ENCODE assay signal across 8 cellular contexts in genomic region chr10:45001382-45002148, GRCh38. TPM values are rescaled to one million over a fixed set of nuclear protein-coding genes. Genes with fewer than 3 reads are reported as not detected.
DNase-seq lines count a peak whose midpoint lies in the region; ATAC-seq, FAIRE-seq and TF ChIP-seq lines count a peak whose summit lies in the region.

No MANE protein-coding gene starts in this region.

- H3K4me1 ChIP-seq in small intestine (ENCODE audit: control insufficient read depth in 2 of 2, insufficient read depth in 1 of 2, low read depth in 1 of 2, low read length in 1 of 2): peaks cover 0 to 11% of the 10 kb centered on the region in 2 donors

- POLR2A ChIA-PET in GM10248 (lab: Yijun Ruan, JAX): interaction anchor here (1.2 kb wide), 1 partner anchor 23 kb away, joined by 4 read pairs; the partner anchor contains the start of gene DEPP1
- POLR2A ChIA-PET in MCF 10A (lab: Yijun Ruan, JAX): interaction anchor here (0.5 kb wide), 1 partner anchor 1353 kb away, joined by 3 read pairs; no protein-coding TSS in a partner anchor

- no peaks in the 10 kb centered on the region for H3K9me3 ChIP-seq in small intestine (ENCODE audit: control insufficient read depth, low read depth)

- peak; percentile 73 for DNase-seq in GM10248 (ENCODE audit: extremely low spot score)
- peak; percentile 54 for DNase-seq in SW480 (ENCODE audit: low spot score)
- peak; percentile 95 for DNase-seq in MCF 10A (ENCODE audit: unreplicated experiment)
- DNase-seq in immature natural killer cell: peak; percentile 54 to 62 (median 56)
- peak; percentile 64 for DNase-seq in small intestine
- DNase-seq in NCI-H1930 (lab: John Stamatoyannopoulos, UW): no peak

- peaks cover 0 to 2% of the 10 kb centered on the region in 2 donors for H3K36me3 ChIP-seq in small intestine (ENCODE audit: control insufficient read depth in 2 of 2, insufficient read depth in 2 of 2, low read length in 2 of 2)

- peak overlapping the region; percentile 66 to 72 for H3K4me3 ChIP-seq in small intestine (ENCODE audit: low read depth in 1 of 2, low read length in 2 of 2)

- FAIRE-seq in small intestine (lab: Jason Lieb, UNC): no peak

- TF ChIP-seq CTCF in GM10248 (IDR thresholded peaks at IDR 0.05; ENCODE audit: control extremely low read depth, extremely low read depth, low read depth, missing control alignments): no peak
- TF ChIP-seq CTCF in MCF 10A (IDR thresholded peaks at IDR 0.05; ENCODE audit: unreplicated experiment): peak; percentile 14

- H3K27me3 ChIP-seq in small intestine (ENCODE audit: control insufficient read depth in 2 of 2, insufficient read depth in 2 of 2, low read length in 2 of 2): no peaks in the 10 kb centered on the region

- CTCF ChIA-PET in GM10248 (lab: Yijun Ruan, JAX): interaction anchor here (1.4 to 2.6 kb wide), 4 partner anchors 21 to 69 kb away, joined by 3 to 8 read pairs (median 5); no protein-coding TSS in a partner anchor
- CTCF ChIA-PET in MCF 10A (lab: Yijun Ruan, JAX): interaction anchor here (0.6 to 1.7 kb wide), 12 partner anchors 10 to 1347 kb away, joined by 3 to 6 read pairs (median 3); partner anchors contain the start of gene DEPP1

- WGBS in small intestine, 3 donors: 2 to 9% (median 6%) methylated on average over 13 of the region's 13 CpGs

- peak overlapping the region; percentile 84 to 96 (median 92) for H3K4me3 Mint-ChIP-seq in IgD-negative memory B cell
- H3K4me3 Mint-ChIP-seq in MCF 10A (ENCODE audit: unreplicated experiment): peak overlapping the region; percentile 76
- peak overlapping the region; percentile 93 to 95 (median 93) for H3K4me3 Mint-ChIP-seq in immature natural killer cell

- peak overlapping the region; percentile 91 to 92 for H3K27ac ChIP-seq in small intestine (ENCODE audit: low read depth in 1 of 2, low read length in 1 of 2)

- peaks cover 7% of the 10 kb centered on the region for H3K36me3 Mint-ChIP-seq in IgD-negative memory B cell
- peaks cover 20% of the 10 kb centered on the region for H3K36me3 Mint-ChIP-seq in MCF 10A (ENCODE audit: insufficient read depth, unreplicated experiment)
- H3K36me3 Mint-ChIP-seq in immature natural killer cell: peaks cover 18 to 30% (median 19%) of the 10 kb centered on the region in 3 donors

- H3K4me1 Mint-ChIP-seq in IgD-negative memory B cell: peaks cover 15 to 24% (median 20%) of the 10 kb centered on the region in 3 donors
- peaks cover 26% of the 10 kb centered on the region for H3K4me1 Mint-ChIP-seq in MCF 10A (ENCODE audit: insufficient read depth, unreplicated experiment)
- H3K4me1 Mint-ChIP-seq in immature natural killer cell: peaks cover 64 to 69% of the 10 kb centered on the region in 2 donors

- H3K27ac Mint-ChIP-seq in IgD-negative memory B cell: peak overlapping the region; percentile 68 to 89 (median 87)
- peak overlapping the region; percentile 16 for H3K27ac Mint-ChIP-seq in MCF 10A (ENCODE audit: low read depth, unreplicated experiment)
- H3K27ac Mint-ChIP-seq in immature natural killer cell: peak overlapping the region; percentile 91 to 97 (median 94)

- H3K9me3 Mint-ChIP-seq in IgD-negative memory B cell: peaks cover 5 to 11% (median 9%) of the 10 kb centered on the region in 3 donors
- no peaks in the 10 kb centered on the region for H3K9me3 Mint-ChIP-seq in MCF 10A (ENCODE audit: unreplicated experiment)
- peaks cover 0 to 8% (median 0%) of the 10 kb centered on the region in 6 donors for H3K9me3 Mint-ChIP-seq in immature natural killer cell

- H3K27me3 Mint-ChIP-seq in IgD-negative memory B cell (no peaks in the 10 kb centered on the region), MCF 10A (ENCODE audit: insufficient read depth, unreplicated experiment) (no peaks in the 10 kb centered on the region), immature natural killer cell (ENCODE audit: low read depth in 3 of 3) (peaks cover 2 to 6% (median 4%) of the 10 kb centered on the region in 3 donors)

- intact Hi-C loops in MCF 10A (cut with micrococcal nuclease): loop anchor here (2.0 to 10.0 kb wide), 3 partner anchors 21 to 1023 kb away; no protein-coding TSS in a partner anchor

- BruUV-seq in MCF 10A (replicated peaks; lab: Mats Ljungman, UMichigan): no TSS peak

- peak; percentile 78 for ATAC-seq in GM21786 (IDR thresholded peaks at IDR 0.05; ENCODE audit: unreplicated experiment)

RNA-seq across cellular contexts. Expression of gene ZNF22, which starts 0.8 kb away (rescaled TPM):
- 42.9 TPM for polyA plus RNA-seq in IgD-negative memory B cell
- 7.2 and 8.5 TPM in 2 replicates for total RNA-seq in MCF 10A (2022)
- 10 to 100 TPM; 53.4 to 73.5 (median 58.8) TPM for polyA plus RNA-seq in immature natural killer cell
- 10 to 100 TPM in 2 of 3 donors, 1 to 10 TPM in 1; 8.1 to 14.5 (median 12.2) TPM for polyA plus RNA-seq in small intestine

RNA-seq across cellular contexts. Expression of gene DEPP1, which starts 23.0 kb away (rescaled TPM):
- polyA plus RNA-seq in IgD-negative memory B cell: not detected
- 0.76 and 0.84 TPM in 2 replicates for total RNA-seq in MCF 10A (2022)
- polyA plus RNA-seq in immature natural killer cell: not detected
- polyA plus RNA-seq in small intestine: 10 to 100 TPM in 1 of 3 donors, 1 to 10 TPM in 2; 4.0 to 39.4 (median 6.8) TPM

RNA-seq across cellular contexts. Expression of gene RASSF4, which starts 42.0 kb away (rescaled TPM):
- polyA plus RNA-seq in IgD-negative memory B cell: 0.69 TPM
- 0.22 TPM in 1 of 2 replicates, not detected in the other for total RNA-seq in MCF 10A (2022)
- 10 to 100 TPM; 36.7 to 45.6 (median 38.0) TPM for polyA plus RNA-seq in immature natural killer cell
- 100 to 1,000 TPM in 1 of 3 donors, 10 to 100 TPM in 2; 16.9 to 136 (median 86.7) TPM for polyA plus RNA-seq in small intestine

Comparison
In these comparisons a context has a peak if more than half of its experiments do, and no peak if none do; other contexts are left out.
1. DNase-seq: peak in GM10248 (single experiment), SW480 (single experiment), MCF 10A (single experiment), immature natural killer cell (3 of 3) and small intestine (single experiment); none in NCI-H1930 (0 of 2).
2. H3K27ac Mint-ChIP-seq: peak in every context shown above with its lines; median percentile 94 in immature natural killer cell; 87 in IgD-negative memory B cell; 16 in MCF 10A.
3. RNA of gene RASSF4, which starts 42.0 kb away (polyA plus RNA-seq): 16.9 to 136 TPM in small intestine and 36.7 to 45.6 TPM in immature natural killer cell; 0.69 TPM in IgD-negative memory B cell (single experiment); every median in the first group is over 10 times any median in the second.
4. Peak in every context shown above with its lines, with median percentiles within 50 percentile points of each other: H3K4me3 Mint-ChIP-seq.